In the genomic region with DNA sequence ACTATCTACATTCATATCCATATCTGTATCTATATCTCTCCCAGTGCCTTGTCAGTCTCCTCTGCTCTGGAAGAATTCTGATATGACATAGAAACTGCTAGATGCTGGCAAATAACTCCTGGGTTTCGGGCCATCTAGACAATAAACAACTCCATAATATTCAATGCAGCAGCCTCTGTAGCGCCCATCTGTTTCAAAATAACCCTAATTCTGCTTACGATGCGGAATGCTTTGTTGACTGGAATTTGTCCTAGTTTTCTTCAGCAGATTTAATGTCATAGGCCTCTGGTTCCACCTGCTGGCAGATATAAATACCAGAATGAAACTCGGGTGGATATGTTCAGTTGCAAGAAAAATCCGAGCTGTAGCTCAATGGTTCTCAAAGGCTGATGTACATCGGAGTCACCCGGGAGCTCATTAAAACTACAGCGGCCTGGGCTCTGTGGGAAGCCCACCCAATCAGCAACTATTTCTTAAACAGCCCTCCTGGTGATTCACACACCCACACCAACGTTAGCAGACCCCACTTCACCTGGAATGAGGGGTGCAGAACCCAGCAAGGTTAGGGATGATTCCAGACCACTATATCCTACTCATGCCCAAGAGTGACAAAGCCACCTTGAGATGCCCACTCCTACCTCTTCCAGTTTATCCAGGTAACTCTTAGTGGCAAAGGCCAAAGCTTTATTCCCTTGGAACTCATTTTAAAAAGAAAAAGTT, we compare ENCODE assay signal across 8 cellular contexts.
A peak's percentile ranks its signal among the peaks of the same experiment; 100 is the strongest.
DNase-seq lines count a peak whose midpoint lies in the region; ATAC-seq and TF ChIP-seq lines count a peak whose summit lies in the region.

No MANE protein-coding gene starts in this region.

- H2AFZ ChIP-seq in osteoblast (ENCODE audit: low read length): no peak overlapping the region

- no peak overlapping the region for H3K4me3 ChIP-seq in A673 (ENCODE audit: low read depth, low read length, poor library complexity, severe bottlenecking)
- H3K4me3 ChIP-seq in osteoblast (ENCODE audit: insufficient read depth, low read length): no peak overlapping the region

- peak; percentile 88 for DNase-seq in A673 (ENCODE audit: low spot score)
- DNase-seq in NCI-H1930 (lab: John Stamatoyannopoulos, UW): peak; percentile 14 to 29
- DNase-seq in foreskin melanocyte: peak; percentile 57
- peak; percentile 79 for DNase-seq in osteoblast (ENCODE audit: insufficient read length, low spot score, missing footprints)
- DNase-seq in activated gamma-delta T cell (lab: John Stamatoyannopoulos, UW): no peak

- H3K36me3 ChIP-seq in A673 (ENCODE audit: insufficient read depth, low read length, poor library complexity, severe bottlenecking) (no peaks in the 10 kb centered on the region), osteoblast (ENCODE audit: insufficient read depth, low read length) (no peaks in the 10 kb centered on the region)

- H3K4me1 ChIP-seq in A673 (ENCODE audit: insufficient read depth, low read length, poor library complexity, severe bottlenecking): peaks cover 14% of the 10 kb centered on the region
- peaks cover 4% of the 10 kb centered on the region for H3K4me1 ChIP-seq in osteoblast (ENCODE audit: insufficient read depth, low read length)

- H3K27ac ChIP-seq in A673 (ENCODE audit: low read depth, low read length, poor library complexity, severe bottlenecking) (peak overlapping the region; percentile 52), VCaP (no peak overlapping the region; the same call in 1 of the 2 replicates), osteoblast (ENCODE audit: low read depth, low read length) (no peak overlapping the region)

- CTCF ChIA-PET in A673 (lab: Charles Lee): interaction anchor here (0.6 to 1.7 kb wide), 5 partner anchors 173 to 1320 kb away, joined by 3 to 16 read pairs (median 5); no protein-coding TSS in a partner anchor

- H3K9me3 ChIP-seq in A673 (ENCODE audit: low read depth, low read length, poor library complexity, severe bottlenecking): no peaks in the 10 kb centered on the region
- H3K9me3 ChIP-seq in osteoblast (ENCODE audit: low read depth, low read length): no peaks in the 10 kb centered on the region

- H3K27me3 ChIP-seq in A673 (replicated peaks; ENCODE audit: insufficient read depth, low read depth, low read length, poor library complexity): no peaks in the 10 kb centered on the region
- H3K27me3 ChIP-seq in osteoblast (ENCODE audit: insufficient read depth, low read length): no peaks in the 10 kb centered on the region

- POLR2A ChIA-PET in A673 (lab: Charles Lee; ENCODE audit: low non-redundant PET): no interaction called here

- H3K4me2 ChIP-seq in osteoblast (ENCODE audit: insufficient read depth, low read length): peak overlapping the region; percentile 54

- peak; percentile 77 for TF ChIP-seq CTCF in A673 (conservative IDR thresholded peaks at IDR 0.05; ENCODE audit: low read depth, low read length)
- TF ChIP-seq CTCF in GM12873 (IDR thresholded peaks at IDR 0.05; ENCODE audit: insufficient read depth, low read depth, low read length, missing control alignments): peak; percentile 46
- TF ChIP-seq CTCF in VCaP (conservative IDR thresholded peaks at IDR 0.05): peak; percentile 82
- TF ChIP-seq CTCF in osteoblast (IDR thresholded peaks at IDR 0.05; ENCODE audit: extremely low read depth, low read depth, low read length): peak; percentile 72

- H4K20me1 ChIP-seq in osteoblast (ENCODE audit: insufficient read depth, low read length): no peaks in the 10 kb centered on the region

- peak; percentile 33 for ATAC-seq in HG02642 (IDR thresholded peaks at IDR 0.05; ENCODE audit: poor library complexity, unreplicated experiment)

- intact Hi-C loops in A673 (cut with micrococcal nuclease; ENCODE audit: unreplicated experiment): loop anchor here (1.0 to 2.0 kb wide), 3 partner anchors 185 to 1315 kb away; no protein-coding TSS in a partner anchor

- no TSS peak for BruUV-seq in A673 (replicated peaks; lab: Mats Ljungman, UMichigan)

- H3K79me2 ChIP-seq in osteoblast (ENCODE audit: insufficient read depth, low read length): no peaks in the 10 kb centered on the region
